9 cellular contexts compared by ENCODE assay signal in genomic region chr18:41745166-41746049, GRCh38.
DNase-seq lines count a peak whose midpoint lies in the region; ATAC-seq and TF ChIP-seq lines count a peak whose summit lies in the region.
"Had no signal": no experiment of that assay in that cellular context is flagged by ENCODE, and none has a peak within 500 bp of the region (broad histone marks: within the 10 kb centered on the region; RNA-seq: fewer than 3 reads in every experiment).

No MANE protein-coding gene starts in this region.

- DNase-seq in DMS 273 treated with DMSO at 0.1 percent for 48 hours (lab: John Stamatoyannopoulos, UW) (peak; percentile 16), GM20000 (ENCODE audit: low spot score) (peak; percentile 34), LNCaP clone FGC (ENCODE audit: low read depth) (peak; percentile 52), OCI-M1 (lab: John Stamatoyannopoulos, UW) (peak; percentile 73), dermis blood vessel endothelial cell (peak; percentile 17), mucosa of descending colon (peak; percentile 31 to 46 (median 40)), esophagus muscularis mucosa (ENCODE audit: extremely low spot score) (no peak)
- DNase-seq in naive thymus-derived CD8-positive, alpha-beta T cell = no peak

- H3K9me3 ChIP-seq in mucosa of descending colon (no peaks in the 10 kb centered on the region), esophagus muscularis mucosa (no peaks in the 10 kb centered on the region)
- H3K9me3 ChIP-seq: SJSA1 had no signal

- no peak overlapping the region for H3K4me3 ChIP-seq in LNCaP clone FGC (ENCODE audit: low read depth, low read length)
- no peak overlapping the region for H3K4me3 ChIP-seq in mucosa of descending colon
- H3K4me3 ChIP-seq in esophagus muscularis mucosa = no peak overlapping the region
- H3K4me3 ChIP-seq: SJSA1 had no signal

- H3K27ac ChIP-seq in esophagus muscularis mucosa (replicated peaks in 1 of 4) = no peak overlapping the region
- H3K27ac ChIP-seq: SJSA1 had no signal

- peaks cover 0 to 10% (median 0%) of the 10 kb centered on the region in 9 donors for H3K9me3 Mint-ChIP-seq in naive thymus-derived CD8-positive, alpha-beta T cell

- peaks cover 0 to 11% (median 3%) of the 10 kb centered on the region in 5 donors for H3K27me3 Mint-ChIP-seq in naive thymus-derived CD8-positive, alpha-beta T cell

- H3K36me3 Mint-ChIP-seq in naive thymus-derived CD8-positive, alpha-beta T cell = no peaks in the 10 kb centered on the region

- no peak overlapping the region for H3K27ac Mint-ChIP-seq in naive thymus-derived CD8-positive, alpha-beta T cell

- 49% methylated on average over 5 of the region's 5 CpGs for WGBS in esophagus muscularis mucosa

- TF ChIP-seq CTCF in GM20000 (IDR thresholded peaks at IDR 0.05; ENCODE audit: extremely low read depth, missing control alignments) (peak; percentile 11), LNCaP clone FGC (IDR thresholded peaks at IDR 0.05; ENCODE audit: control insufficient read depth, extremely low read depth, insufficient read depth) (peak; percentile 92), mucosa of descending colon (IDR thresholded peaks at IDR 0.05) (no peak), esophagus muscularis mucosa (IDR thresholded peaks at IDR 0.05) (no peak)

- TF ChIP-seq POLR2A in esophagus muscularis mucosa (IDR thresholded peaks at IDR 0.05; ENCODE audit: low read depth) = no peak

- H3K4me1 Mint-ChIP-seq in naive thymus-derived CD8-positive, alpha-beta T cell = no peaks in the 10 kb centered on the region

- POLR2A ChIA-PET in naive thymus-derived CD8-positive, alpha-beta T cell (lab: Charles Lee) = no interaction called here

- H3K4me3 Mint-ChIP-seq in naive thymus-derived CD8-positive, alpha-beta T cell = no peak overlapping the region

- H3K27me3 ChIP-seq in esophagus muscularis mucosa = no peaks in the 10 kb centered on the region
- H3K27me3 ChIP-seq: SJSA1 had no signal

- H3K36me3 ChIP-seq in mucosa of descending colon (ENCODE audit: low read depth) = no peaks in the 10 kb centered on the region
- no peaks in the 10 kb centered on the region for H3K36me3 ChIP-seq in esophagus muscularis mucosa
- H3K36me3 ChIP-seq: SJSA1 had no signal

- intact Hi-C loops in mucosa of descending colon (cut with DNase I, micrococcal nuclease) (no loop called here), esophagus muscularis mucosa (cut with DNase I) (no loop called here)

- TF ChIP-seq EP300 in esophagus muscularis mucosa (IDR thresholded peaks at IDR 0.05) = no peak

- ATAC-seq in mucosa of descending colon = peak; percentile 71
- ATAC-seq in naive thymus-derived CD8-positive, alpha-beta T cell = no peak

- H3K4me1 ChIP-seq in mucosa of descending colon (ENCODE audit: low read depth) = no peaks in the 10 kb centered on the region
- H3K4me1 ChIP-seq in esophagus muscularis mucosa = no peaks in the 10 kb centered on the region
- H3K4me1 ChIP-seq: SJSA1 had no signal

Comparison
In these comparisons a context has a peak if more than half of its experiments do, and no peak if none do; other contexts are left out.
1. DNase-seq: peak in DMS 273 treated with DMSO at 0.1 percent for 48 hours (single experiment), GM20000 (single experiment), LNCaP clone FGC (single experiment), OCI-M1 (single experiment), dermis blood vessel endothelial cell (single experiment) and mucosa of descending colon (3 of 3); none in naive thymus-derived CD8-positive, alpha-beta T cell (0 of 10) and esophagus muscularis mucosa (single experiment).
2. CTCF ChIP-seq: peak in GM20000 (single experiment) and LNCaP clone FGC (single experiment); none in mucosa of descending colon (single experiment) and esophagus muscularis mucosa (0 of 3).